Comparison of ENCODE assay signal across 16 cellular contexts in the genomic region with DNA sequence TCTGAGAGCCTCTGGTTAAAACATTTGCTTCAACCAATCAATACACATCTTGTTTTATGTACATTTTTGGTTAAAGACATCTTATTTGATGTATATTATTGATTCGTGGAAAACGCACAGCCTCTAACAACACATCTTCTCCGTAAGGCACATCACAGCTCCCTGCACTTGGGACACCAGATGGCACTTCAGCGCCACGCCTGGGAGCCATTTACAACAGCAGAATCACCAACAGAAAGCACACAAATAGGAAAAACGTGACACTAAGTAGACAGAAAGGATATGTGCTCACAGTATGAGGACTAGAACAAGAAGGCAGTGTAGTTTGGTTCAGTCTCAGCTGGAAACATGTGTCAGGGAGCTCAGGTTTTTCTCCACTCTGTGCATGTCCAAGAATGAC.
A peak's percentile ranks its signal among the peaks of the same experiment; 100 is the strongest.
DNase-seq lines count a peak whose midpoint lies in the region; ATAC-seq, FAIRE-seq and TF ChIP-seq lines count a peak whose summit lies in the region.
"Had no signal": no experiment of that assay in that cellular context is flagged by ENCODE, and none has a peak within 500 bp of the region (broad histone marks: within the 10 kb centered on the region; RNA-seq: fewer than 3 reads in every experiment).

No MANE protein-coding gene starts in this region.

- no peak overlapping the region for H3K4me2 ChIP-seq in SK-N-SH
- H3K4me2 ChIP-seq in H1 (ENCODE audit: insufficient read depth in 1 of 2, low read depth in 2 of 2, low read length in 2 of 2) = no peak overlapping the region
- H3K4me2 ChIP-seq in mammary epithelial cell (ENCODE audit: insufficient read depth, low read depth, low read length) = no peak overlapping the region

- no peak overlapping the region for H4K5ac ChIP-seq in H1 (ENCODE audit: insufficient read length, low read depth, low read length)

- no peak overlapping the region for H3K27ac Mint-ChIP-seq in natural killer cell
- H3K27ac Mint-ChIP-seq: activated T-cell treated with anti-CD3 and anti-CD28 coated beads, Interleukin-2, amount 50 U/mL, for 72 hours; mesothelial cell of epicardium had no signal

- TF ChIP-seq RAD21 in SK-N-SH (IDR thresholded peaks at IDR 0.05; ENCODE audit: low read length) (peak; percentile 82), H1 (IDR thresholded peaks at IDR 0.05 in 1 of 2, conservative IDR thresholded peaks at IDR 0.05 in 1 of 2; ENCODE audit: low read depth in 2 of 2, low read length in 2 of 2) (peak; percentile 42 to 59)

- intact Hi-C loops in spleen (cut with DNase I; ENCODE audit: low total_unique reads) = no loop called here
- intact Hi-C loops in mammary epithelial cell (cut with micrococcal nuclease) = no loop called here
- intact Hi-C loops in posterior vena cava (cut with DNase I) = no loop called here
- intact Hi-C loops in natural killer cell (cut with micrococcal nuclease) = no loop called here

- H3K4me1 ChIP-seq in SK-N-SH (ENCODE audit: control insufficient read depth in 1 of 2, insufficient read depth in 2 of 2, low read depth in 1 of 2, low read length in 1 of 2) = peaks cover 0 to 8% of the 10 kb centered on the region in 2 experiments; a peak in 1 of 4 replicates
- H3K4me1 ChIP-seq in H1 (replicated peaks in 1 of 4; ENCODE audit: control insufficient read depth in 3 of 4, insufficient read depth in 4 of 4, low read length in 3 of 4) = no peaks in the 10 kb centered on the region
- no peaks in the 10 kb centered on the region for H3K4me1 ChIP-seq in spleen
- no peaks in the 10 kb centered on the region for H3K4me1 ChIP-seq in mammary epithelial cell (ENCODE audit: insufficient read depth, low read length)
- H3K4me1 ChIP-seq: stomach had no signal

- H2AK5ac ChIP-seq in H1 (ENCODE audit: low read depth, low read length) = no peak overlapping the region

- H3K27me3 ChIP-seq in SK-N-SH (ENCODE audit: insufficient read depth) (peaks cover 5% of the 10 kb centered on the region; the same call in 1 of the 2 replicates), H1 (replicated peaks in 1 of 4; ENCODE audit: control insufficient read depth in 3 of 4, extremely low read depth in 1 of 4, insufficient read depth in 3 of 4, low read length in 3 of 4) (no peaks in the 10 kb centered on the region), spleen (replicated peaks in 1 of 7) (peaks cover 0 to 11% (median 0%) of the 10 kb centered on the region in 7 donors), mammary epithelial cell (ENCODE audit: insufficient read depth, low read length) (no peaks in the 10 kb centered on the region)
- H3K27me3 ChIP-seq: stomach had no signal

- no peak overlapping the region for H3K18ac ChIP-seq in H1 (ENCODE audit: extremely low read depth, low read length)

- H3K27me3 Mint-ChIP-seq in natural killer cell (ENCODE audit: low read depth in 2 of 2) = peaks cover 3 to 42% of the 10 kb centered on the region in 2 donors

- H3K36me3 Mint-ChIP-seq in natural killer cell = no peaks in the 10 kb centered on the region

- no TSS peak for BruUV-seq in mammary epithelial cell (replicated peaks; lab: Mats Ljungman, UMichigan)

- H3K23ac ChIP-seq in H1 (ENCODE audit: insufficient read length) = no peak overlapping the region

- no peak overlapping the region for H4K91ac ChIP-seq in H1 (replicated peaks; ENCODE audit: insufficient read length, low read length)

- H3K79me2 ChIP-seq in SK-N-SH (ENCODE audit: insufficient read depth) (no peaks in the 10 kb centered on the region), H1 (ENCODE audit: control insufficient read depth in 1 of 2, insufficient read depth in 2 of 2, low read length in 2 of 2) (no peaks in the 10 kb centered on the region), mammary epithelial cell (ENCODE audit: insufficient read depth, low read length) (no peaks in the 10 kb centered on the region)

- H3K27ac ChIP-seq in SK-N-SH (ENCODE audit: low read depth in 2 of 2, low read length in 1 of 2) (peak overlapping the region in 1 of 2 experiments; percentile 56; a peak in 1 of 4 replicates), H1 (ENCODE audit: low read depth, low read length) (no peak overlapping the region), spleen (no peak overlapping the region), mammary epithelial cell (ENCODE audit: insufficient read depth, low read depth, low read length) (no peak overlapping the region)
- H3K27ac ChIP-seq: stomach had no signal

- H2BK15ac ChIP-seq in H1 (ENCODE audit: low read length) = no peak overlapping the region

- CTCF ChIA-PET in SK-N-SH (lab: Yijun Ruan, JAX) (interaction anchor here (0.7 to 2.2 kb wide), 15 partner anchors 9 to 229 kb away, joined by 3 to 28 read pairs (median 5); a partner anchor contains a TSS), H1 (lab: Charles Lee; ENCODE audit: partially characterized antibody) (interaction anchor here (1.4 to 2.2 kb wide), 5 partner anchors 8 to 203 kb away, joined by 4 to 13 read pairs (median 6); a partner anchor contains a TSS), mammary epithelial cell (lab: Charles Lee; ENCODE audit: low non-redundant PET) (no interaction called here)

- no peak overlapping the region for H2BK120ac ChIP-seq in H1 (replicated peaks; ENCODE audit: low read depth, low read length)

- no peaks in the 10 kb centered on the region for H3K23me2 ChIP-seq in H1 (ENCODE audit: low read depth, low read length)

- H3K79me1 ChIP-seq in H1 (ENCODE audit: low read depth, low read length) = no peaks in the 10 kb centered on the region

- H3K4me3 Mint-ChIP-seq in natural killer cell = no peak overlapping the region
- H3K4me3 Mint-ChIP-seq: activated T-cell treated with anti-CD3 and anti-CD28 coated beads, Interleukin-2, amount 50 U/mL, for 72 hours; mesothelial cell of epicardium had no signal

- no peak overlapping the region for H3K4me3 ChIP-seq in SK-N-SH (ENCODE audit: low read depth in 2 of 2, low read length in 1 of 2)
- no peak overlapping the region for H3K4me3 ChIP-seq in H1 (ENCODE audit: extremely low read depth in 1 of 4, insufficient read depth in 2 of 4, low read depth in 3 of 4, low read length in 4 of 4)
- no peak overlapping the region for H3K4me3 ChIP-seq in spleen
- no peak overlapping the region for H3K4me3 ChIP-seq in mammary epithelial cell (replicated peaks in 1 of 3; ENCODE audit: insufficient read depth in 1 of 3, low read depth in 2 of 3, low read length in 3 of 3)
- H3K4me3 ChIP-seq: stomach had no signal

- H2BK12ac ChIP-seq in H1 (ENCODE audit: low read depth, low read length) = no peak overlapping the region

- no peaks in the 10 kb centered on the region for H3F3A ChIP-seq in SK-N-SH (replicated peaks; ENCODE audit: insufficient read depth)

- DNase-seq in SK-N-SH (peak; percentile 58), NCI-H2227 (lab: John Stamatoyannopoulos, UW; ENCODE audit: unreplicated experiment) (peak; percentile 28), H1 (ENCODE audit: low read depth in 1 of 2, low spot score in 2 of 2) (no peak), spleen (peak; percentile 44), mammary epithelial cell (no peak), posterior vena cava (ENCODE audit: low spot score) (no peak), natural killer cell (no peak)
- DNase-seq: activated CD4-positive, alpha-beta T cell treated with anti-CD3 and anti-CD28 coated beads, Interleukin-2, amount 50 U/mL, for 48 hours; activated T-cell treated with anti-CD3 and anti-CD28 coated beads, Interleukin-2, amount 50 U/mL, for 72 hours; central memory CD4-positive, alpha-beta T cell; DND-41; SHP77; stomach had no signal

- FAIRE-seq in H1 (lab: Jason Lieb, UNC) = no peak
- FAIRE-seq: islet of Langerhans had no signal

- no peaks in the 10 kb centered on the region for H3K9me3 ChIP-seq in SK-N-SH
- no peaks in the 10 kb centered on the region for H3K9me3 ChIP-seq in H1 (ENCODE audit: insufficient read depth in 2 of 2, low read depth in 1 of 2, low read length in 1 of 2)
- H3K9me3 ChIP-seq in spleen = no peaks in the 10 kb centered on the region
- H3K9me3 ChIP-seq in mammary epithelial cell (replicated peaks; ENCODE audit: insufficient read depth, low read length) = no peaks in the 10 kb centered on the region
- H3K9me3 ChIP-seq: stomach had no signal

- dilution Hi-C loops in mammary epithelial cell (cut with HindIII; ENCODE audit: low sequenced_read_pairs) = no loop called here

- WGBS in SK-N-SH (ENCODE audit: low lambda C conversion rate) = 39% methylated on average over 6 of the region's 6 CpGs
- 86% methylated on average over 6 of the region's 6 CpGs; no CpG with 5 or more reads in 1 of the 2 experiments for WGBS in H1 (ENCODE audit: extremely low coverage in 1 of 2, insufficient coverage in 1 of 2, insufficient read length in 1 of 2, insufficient replicate concordance in 2 of 2, low coverage in 1 of 2, low lambda C conversion rate in 2 of 2, missing lambda C conversion rate in 1 of 2), 2 experiments
- WGBS in spleen, 5 donors = 66 to 83% (median 76%) methylated on average over 6 of the region's 6 CpGs
- WGBS in mammary epithelial cell (ENCODE audit: low coverage, missing lambda C conversion rate) = 72% methylated on average over 6 of the region's 6 CpGs

- H3K9me3 Mint-ChIP-seq in natural killer cell = no peaks in the 10 kb centered on the region
- H3K9me3 Mint-ChIP-seq: activated T-cell treated with anti-CD3 and anti-CD28 coated beads, Interleukin-2, amount 50 U/mL, for 72 hours; mesothelial cell of epicardium had no signal

- H4K8ac ChIP-seq in H1 (ENCODE audit: extremely low read depth, insufficient read depth, low read length) = no peak overlapping the region

- no peaks in the 10 kb centered on the region for H3K9me2 ChIP-seq in SK-N-SH

- H2BK5ac ChIP-seq in H1 (ENCODE audit: low read depth, low read length) = no peak overlapping the region

- no peak overlapping the region for H3K9ac ChIP-seq in SK-N-SH
- H3K9ac ChIP-seq in H1 (replicated peaks in 1 of 4; ENCODE audit: extremely low read depth in 1 of 4, low read depth in 3 of 4, low read length in 3 of 4) = no peak overlapping the region
- H3K9ac ChIP-seq in mammary epithelial cell (ENCODE audit: insufficient read depth, low read length) = no peak overlapping the region

- H3K36me3 ChIP-seq in SK-N-SH (replicated peaks in 1 of 2; ENCODE audit: control insufficient read depth in 1 of 2, insufficient read depth in 2 of 2, low read length in 1 of 2) = no peaks in the 10 kb centered on the region
- no peaks in the 10 kb centered on the region for H3K36me3 ChIP-seq in H1 (ENCODE audit: control insufficient read depth in 2 of 4, insufficient read depth in 4 of 4, low read length in 3 of 4)
- no peaks in the 10 kb centered on the region for H3K36me3 ChIP-seq in spleen
- H3K36me3 ChIP-seq in mammary epithelial cell (ENCODE audit: insufficient read depth, low read length) = no peaks in the 10 kb centered on the region

- no peaks in the 10 kb centered on the region for H3K4me1 Mint-ChIP-seq in natural killer cell

- no peak overlapping the region for H2BK20ac ChIP-seq in H1 (ENCODE audit: low read length)

- no peak for TF ChIP-seq CTCF in SK-N-SH (IDR thresholded peaks at IDR 0.05)
- TF ChIP-seq CTCF in H1 (IDR thresholded peaks at IDR 0.05; ENCODE audit: control extremely low read depth in 1 of 3, insufficient read depth in 1 of 3, low read depth in 1 of 3, low read length in 3 of 3) = peak; percentile 10 to 24 (median 14); a peak in 3 of 4 replicates
- no peak for TF ChIP-seq CTCF in spleen (IDR thresholded peaks at IDR 0.05 in 8 of 11, conservative IDR thresholded peaks at IDR 0.05 in 3 of 11)
- no peak for TF ChIP-seq CTCF in mammary epithelial cell (conservative IDR thresholded peaks at IDR 0.05 in 1 of 2, IDR thresholded peaks at IDR 0.05 in 1 of 2; ENCODE audit: extremely low read depth in 1 of 2, insufficient read depth in 1 of 2, low read depth in 1 of 2, low read length in 2 of 2)
- no peak for TF ChIP-seq CTCF in natural killer cell (IDR thresholded peaks at IDR 0.05)

- ATAC-seq in SK-N-SH treated with all-trans-retinoic acid at 6 μM for 48 hours (no peak; the same call in 2 of the 3 replicates), natural killer cell (no peak)
- ATAC-seq: activated T-cell treated with anti-CD3 and anti-CD28 coated beads, Interleukin-2, amount 50 U/mL, for 72 hours had no signal

- TF ChIP-seq EP300 in SK-N-SH (IDR thresholded peaks at IDR 0.05; ENCODE audit: borderline replicate concordance in 1 of 2, low read depth in 1 of 2, low read length in 1 of 2) = no peak; a peak in 1 of 4 replicates
- TF ChIP-seq EP300 in H1 (IDR thresholded peaks at IDR 0.05; ENCODE audit: borderline replicate concordance in 1 of 2, low read depth in 2 of 2, low read length in 2 of 2) = no peak

- no peak overlapping the region for H3K14ac ChIP-seq in H1 (ENCODE audit: insufficient read length)

- no peak overlapping the region for H3K56ac ChIP-seq in H1 (replicated peaks; ENCODE audit: insufficient read length, low read depth, low read length)

- no peak overlapping the region for H3K4ac ChIP-seq in H1 (replicated peaks; ENCODE audit: insufficient read length, low read depth, low read length)

- no peak for TF ChIP-seq POLR2A in H1 (IDR thresholded peaks at IDR 0.05; ENCODE audit: control extremely low read depth in 1 of 2, low read depth in 2 of 2, low read length in 2 of 2)
- no peak for TF ChIP-seq POLR2A in spleen (IDR thresholded peaks at IDR 0.05)

- H4K20me1 ChIP-seq in SK-N-SH (ENCODE audit: insufficient read depth) (no peaks in the 10 kb centered on the region), H1 (replicated peaks in 1 of 2; ENCODE audit: control insufficient read depth in 1 of 2, insufficient read depth in 2 of 2, low read length in 2 of 2) (no peaks in the 10 kb centered on the region), mammary epithelial cell (ENCODE audit: insufficient read depth, low read length) (no peaks in the 10 kb centered on the region)

- H2AFZ ChIP-seq in SK-N-SH (ENCODE audit: low read depth) = no peak overlapping the region
- H2AFZ ChIP-seq in H1 (ENCODE audit: low read length) = no peak overlapping the region
- H2AFZ ChIP-seq in mammary epithelial cell (ENCODE audit: low read depth, low read length) = no peak overlapping the region

- POLR2A ChIA-PET in SK-N-SH (lab: Yijun Ruan, JAX) (no interaction called here), H1 (lab: Charles Lee; ENCODE audit: partially characterized antibody) (no interaction called here)

- in situ Hi-C loops in mammary epithelial cell (cut with MboI; ENCODE audit: low sequenced_read_pairs in 2 of 2) = loop anchor here in 1 of 2 donors (25.0 kb wide), 1 partner anchor 137 kb away; no protein-coding TSS in a partner anchor

Comparison
In these comparisons a context has a peak if more than half of its experiments do, and no peak if none do; other contexts are left out.
1. DNase-seq: peak in SK-N-SH (single experiment), NCI-H2227 (single experiment) and spleen (single experiment); none in H1 (0 of 2), mammary epithelial cell (single experiment), posterior vena cava (single experiment) and natural killer cell (single experiment).
2. CTCF ChIP-seq: peak in H1 (3 of 3); none in SK-N-SH (single experiment), spleen (0 of 11), mammary epithelial cell (0 of 2) and natural killer cell (single experiment).